Comparison of ENCODE assay signal across 8 cellular contexts in genomic region chr14:35808658-35809563, GRCh38. TPM values are rescaled to one million over a fixed set of nuclear protein-coding genes. Genes with fewer than 3 reads are reported as not detected.
DNase-seq lines count a peak whose midpoint lies in the region; ATAC-seq and TF ChIP-seq lines count a peak whose summit lies in the region.
"Not testable (repeated sequence)": the region's sequence is repeated elsewhere in the genome, so short reads cannot be mapped to it uniquely, and the experiment has no call there.

RALGAPA1 (minus strand) TSS chr14:35809295; CDS start chr14:35808835, 460 bp downstream.

- peak within 1 kb of the TSS; percentile 99 for H3K4me3 Mint-ChIP-seq in activated T-helper 2 cell treated with anti-CD3 and anti-CD28 coated beads, Interferon-gamma antibody, Interleukin-2, Interleukin-4, amounts not matched to agents 10 μg/mL and 5 μg/mL and 100 μg/mL, durations not matched to agents 14 hours and 24 hours and 36 hours (ENCODE audit: low read depth)
- peak within 1 kb of the TSS; percentile 88 to 99 (median 97) for H3K4me3 Mint-ChIP-seq in naive thymus-derived CD8-positive, alpha-beta T cell

- not testable (repeated sequence) for H3K27me3 Mint-ChIP-seq in activated T-helper 2 cell treated with anti-CD3 and anti-CD28 coated beads, Interferon-gamma antibody, Interleukin-2, Interleukin-4, amounts not matched to agents 10 μg/mL and 5 μg/mL and 100 μg/mL, durations not matched to agents 14 hours and 24 hours and 36 hours (ENCODE audit: low read depth); naive thymus-derived CD8-positive, alpha-beta T cell

- TF ChIP-seq CTCF in LNCaP clone FGC (IDR thresholded peaks at IDR 0.05; ENCODE audit: control insufficient read depth, extremely low read depth, insufficient read depth) (peak; percentile 57), RWPE1 (conservative IDR thresholded peaks at IDR 0.05; ENCODE audit: low read depth) (peak; percentile 50), fibroblast of mammary gland (conservative IDR thresholded peaks at IDR 0.05; ENCODE audit: control insufficient read depth, insufficient read depth, low read depth, low read length) (peak; percentile 41)

- CTCF ChIA-PET in RWPE1 (lab: Yijun Ruan, JAX): interaction anchor here (0.6 kb wide), 2 partner anchors 50 to 121 kb away, joined by 3 to 6 read pairs; no protein-coding TSS in a partner anchor

- peak within 1 kb of the TSS; percentile 82 for H3K4me3 ChIP-seq in LNCaP clone FGC (ENCODE audit: low read depth, low read length)
- H3K4me3 ChIP-seq in fibroblast of mammary gland (ENCODE audit: control insufficient read depth, low read depth, low read length): peak within 1 kb of the TSS; percentile 86

- H3K4me1 Mint-ChIP-seq in activated T-helper 2 cell treated with anti-CD3 and anti-CD28 coated beads, Interferon-gamma antibody, Interleukin-2, Interleukin-4, amounts not matched to agents 10 μg/mL and 5 μg/mL and 100 μg/mL, durations not matched to agents 14 hours and 24 hours and 36 hours (ENCODE audit: low read depth): peaks cover 21% of the 10 kb centered on the region
- peaks cover 15 to 41% (median 36%) of the 10 kb centered on the region in 4 donors for H3K4me1 Mint-ChIP-seq in naive thymus-derived CD8-positive, alpha-beta T cell

- H3K27ac ChIP-seq in RWPE1: peak within 1 kb of the TSS; percentile 96

- POLR2A ChIA-PET in RWPE1 (lab: Yijun Ruan, JAX; ENCODE audit: low non-redundant PET): interaction anchor here (1.0 kb wide), 1 partner anchor 16 kb away, joined by 4 read pairs; no protein-coding TSS in a partner anchor
- POLR2A ChIA-PET in naive thymus-derived CD8-positive, alpha-beta T cell (lab: Charles Lee): interaction anchor here (2.5 kb wide), 1 partner anchor 17 kb away, joined by 15 read pairs; the partner anchor contains the start of gene BRMS1L

- peak within 1 kb of the TSS; percentile 94 for H3K27ac Mint-ChIP-seq in activated T-helper 2 cell treated with anti-CD3 and anti-CD28 coated beads, Interferon-gamma antibody, Interleukin-2, Interleukin-4, amounts not matched to agents 10 μg/mL and 5 μg/mL and 100 μg/mL, durations not matched to agents 14 hours and 24 hours and 36 hours
- peak within 1 kb of the TSS; percentile 85 to 99 (median 96) for H3K27ac Mint-ChIP-seq in naive thymus-derived CD8-positive, alpha-beta T cell

- not testable (repeated sequence) for H3K36me3 Mint-ChIP-seq in activated T-helper 2 cell treated with anti-CD3 and anti-CD28 coated beads, Interferon-gamma antibody, Interleukin-2, Interleukin-4, amounts not matched to agents 10 μg/mL and 5 μg/mL and 100 μg/mL, durations not matched to agents 14 hours and 24 hours and 36 hours (ENCODE audit: low read depth); naive thymus-derived CD8-positive, alpha-beta T cell

- ATAC-seq in naive thymus-derived CD8-positive, alpha-beta T cell: peak; percentile 93 to 95

- peak; percentile 98 for DNase-seq in ELR (ENCODE audit: low read depth)
- DNase-seq in H4 (ENCODE audit: low spot score): peak; percentile 98
- peak; percentile 92 for DNase-seq in LNCaP clone FGC (ENCODE audit: low read depth)
- peak; percentile 90 for DNase-seq in RWPE1 (ENCODE audit: low spot score)
- DNase-seq in activated T-helper 2 cell treated with anti-CD3 and anti-CD28 coated beads, Interferon-gamma antibody, Interleukin-2, Interleukin-4, amounts not matched to agents 10 μg/mL and 5 μg/mL and 100 μg/mL, durations not matched to agents 14 hours and 24 hours and 36 hours (ENCODE audit: low spot score): peak; percentile 89
- DNase-seq in fibroblast of mammary gland (ENCODE audit: low read depth): peak; percentile 99
- DNase-seq in naive thymus-derived CD8-positive, alpha-beta T cell: peak; percentile 85 to 98 (median 96)
- DNase-seq in stimulated activated naive CD4-positive, alpha-beta T cell (lab: John Stamatoyannopoulos, UW): peak; percentile 88 to 97 (median 94)

- intact Hi-C loops in activated T-helper 2 cell treated with anti-CD3 and anti-CD28 coated beads, Interferon-gamma antibody, Interleukin-2, Interleukin-4, amounts not matched to agents 10 μg/mL and 5 μg/mL and 100 μg/mL, durations not matched to agents 14 hours and 24 hours and 36 hours (cut with micrococcal nuclease): loop anchor here (1.0 to 10.0 kb wide), 7 partner anchors 13 to 824 kb away; partner anchors contain the start of genes BRMS1L, PPP2R3C, PRORP and SRP54

- not testable (repeated sequence) for H3K9me3 Mint-ChIP-seq in activated T-helper 2 cell treated with anti-CD3 and anti-CD28 coated beads, Interferon-gamma antibody, Interleukin-2, Interleukin-4, amounts not matched to agents 10 μg/mL and 5 μg/mL and 100 μg/mL, durations not matched to agents 14 hours and 24 hours and 36 hours; naive thymus-derived CD8-positive, alpha-beta T cell

RNA-seq across cellular contexts. Expression of gene RALGAPA1, which starts in this region (rescaled TPM):
- 10.8 and 11.3 TPM in 2 replicates for total RNA-seq in H4 (2014; rRNA removed; shearing (Covaris generic))
- total RNA-seq in activated T-helper 2 cell treated with anti-CD3 and anti-CD28 coated beads, Interferon-gamma antibody, Interleukin-2, Interleukin-4, amounts not matched to agents 10 μg/mL and 5 μg/mL and 100 μg/mL, durations not matched to agents 14 hours and 24 hours and 36 hours: 30.9 and 34.7 TPM in 2 replicates
- 10 to 100 TPM; 74.0 to 74.2 TPM for total RNA-seq in naive thymus-derived CD8-positive, alpha-beta T cell
- polyA plus RNA-seq in naive thymus-derived CD8-positive, alpha-beta T cell: 10 to 100 TPM; 15.3 to 25.9 (median 17.2) TPM

Comparison
In these comparisons a context has a peak if more than half of its experiments do, and no peak if none do; other contexts are left out.
1. Peak in every context shown above with its lines: DNase-seq, ATAC-seq, H3K4me3 ChIP-seq and H3K27ac ChIP-seq.